In genomic region chr6:28136585-28137457, GRCh38 we compare ENCODE assay signal across 1 cellular context.
TF ChIP-seq lines count a peak whose summit lies in the region.

No MANE protein-coding gene starts in this region.

TF ChIP-seq in HEK293, 187 proteins besides CTCF, POLR2A, EP300 and RAD21 (continued from another document and continues in another):
- TF ChIP-seq TSHZ1 (tag by site-specific recombination; IDR thresholded peaks at IDR 0.05; ENCODE audit: borderline replicate concordance) (peak; percentile 70; the same call in 1 of the 2 replicates), ZNF654 (tag by site-specific recombination; IDR thresholded peaks at IDR 0.05; ENCODE audit: low read depth) (no peak), ZNF529 (tag by site-specific recombination; IDR thresholded peaks at IDR 0.05; ENCODE audit: insufficient replicate concordance) (no peak), REST (tag by site-specific recombination; IDR thresholded peaks at IDR 0.05) (peak; percentile 37; the same call in 1 of the 2 replicates), ZSCAN30 (tag by site-specific recombination; IDR thresholded peaks at IDR 0.05) (peak; percentile 97), KLF9 (tag by site-specific recombination; IDR thresholded peaks at IDR 0.05; ENCODE audit: low read depth) (peak; percentile 22), RBAK (tag by site-specific recombination; IDR thresholded peaks at IDR 0.05) (no peak), ZNF580 (tag by site-specific recombination; IDR thresholded peaks at IDR 0.05) (peak; percentile 99), IKZF3 (tag by site-specific recombination; IDR thresholded peaks at IDR 0.05) (peak; percentile 92), ZNF629 (tag by site-specific recombination; IDR thresholded peaks at IDR 0.05) (peak; percentile 85), ZNF366 (tag by site-specific recombination; conservative IDR thresholded peaks at IDR 0.05) (peak; percentile 56), GLI4 (tag by site-specific recombination; IDR thresholded peaks at IDR 0.05) (peak; percentile 76; the same call in 1 of the 2 replicates), ZNF146 (tag by site-specific recombination; IDR thresholded peaks at IDR 0.05) (peak; percentile 57; the same call in 1 of the 2 replicates), ZNF513 (tag by site-specific recombination; IDR thresholded peaks at IDR 0.05) (peak; percentile 39; the same call in 1 of the 2 replicates), ZNF660 (tag by site-specific recombination; IDR thresholded peaks at IDR 0.05) (peak; percentile 98), ZNF843 (tag by site-specific recombination; IDR thresholded peaks at IDR 0.05) (0 out of 2 replicates have a peak, but pooled peaks have one; percentile 33), ZSCAN16 (tag by site-specific recombination; IDR thresholded peaks at IDR 0.05) (no peak), ZNF664 (tag by site-specific recombination; IDR thresholded peaks at IDR 0.05) (peak; percentile 56; the same call in 1 of the 2 replicates), OSR2 (tag by site-specific recombination; IDR thresholded peaks at IDR 0.05) (no peak; the same call in 1 of the 2 replicates), ZSCAN5A (tag by site-specific recombination; IDR thresholded peaks at IDR 0.05) (peak; percentile 69), KLF10 (tag by site-specific recombination; IDR thresholded peaks at IDR 0.05) (peak; percentile 58; the same call in 1 of the 2 replicates), ZNF311 (tag by site-specific recombination; IDR thresholded peaks at IDR 0.05; ENCODE audit: borderline replicate concordance) (no peak), ZNF610 (tag by site-specific recombination; IDR thresholded peaks at IDR 0.05; ENCODE audit: borderline replicate concordance) (0 out of 2 replicates have a peak, but pooled peaks have one; percentile 58), ZNF555 (tag by site-specific recombination; conservative IDR thresholded peaks at IDR 0.05) (no peak), ZNF76 (tag by site-specific recombination; IDR thresholded peaks at IDR 0.05; ENCODE audit: borderline replicate concordance, low read depth) (peak; percentile 89), ZNF175 (tag by site-specific recombination; IDR thresholded peaks at IDR 0.05) (no peak), ZNF768 (tag by site-specific recombination; IDR thresholded peaks at IDR 0.05) (no peak), YY1 (tag by site-specific recombination; IDR thresholded peaks at IDR 0.05) (peak; percentile 58), ZNF510 (tag by site-specific recombination; IDR thresholded peaks at IDR 0.05; ENCODE audit: insufficient replicate concordance) (peak; percentile 35), KLF8 (tag by site-specific recombination; IDR thresholded peaks at IDR 0.05) (peak; percentile 75; the same call in 1 of the 2 replicates), OVOL3 (tag by site-specific recombination; IDR thresholded peaks at IDR 0.05) (peak; percentile 98), ZBTB20 (tag by site-specific recombination; IDR thresholded peaks at IDR 0.05) (peak; percentile 77), ZNF571 (tag by site-specific recombination; IDR thresholded peaks at IDR 0.05) (no peak), SCRT2 (tag by site-specific recombination; IDR thresholded peaks at IDR 0.05) (no peak; the same call in 1 of the 2 replicates), PRDM4 (tag by site-specific recombination; IDR thresholded peaks at IDR 0.05) (0 out of 2 replicates have a peak, but pooled peaks have one; percentile 22), ZNF561 (tag by site-specific recombination; IDR thresholded peaks at IDR 0.05; ENCODE audit: borderline replicate concordance) (peak; percentile 80), ZNF518A (tag by site-specific recombination; conservative IDR thresholded peaks at IDR 0.05; ENCODE audit: low read depth) (peak; percentile 73), ZBTB21 (tag by site-specific recombination; IDR thresholded peaks at IDR 0.05) (peak; percentile 56; the same call in 1 of the 2 replicates), ZNF138 (tag by site-specific recombination; IDR thresholded peaks at IDR 0.05; ENCODE audit: borderline replicate concordance) (no peak)
